Comparison of ENCODE assay signal across 19 cellular contexts in the genomic region with DNA sequence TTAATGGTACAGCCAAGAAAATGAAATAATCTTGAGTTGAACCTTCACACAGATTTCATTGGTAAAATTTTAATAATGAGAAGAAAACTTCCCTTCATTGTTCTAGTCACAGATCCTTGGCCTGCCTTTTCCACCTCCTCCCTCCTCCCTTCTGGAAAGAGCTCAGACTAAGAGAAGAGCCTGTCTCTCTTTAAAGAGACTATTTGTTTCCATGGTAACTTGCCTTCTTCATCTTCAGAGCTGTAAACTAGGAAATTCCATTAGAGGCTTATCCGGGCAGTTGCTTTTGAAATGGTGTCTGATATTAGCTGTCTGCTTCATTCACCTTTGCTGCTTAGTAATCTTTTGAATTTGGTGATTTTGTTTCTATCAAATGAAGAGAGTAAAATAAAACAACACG.
"Had no signal": no experiment of that assay in that cellular context is flagged by ENCODE, and none has a peak within 500 bp of the region (broad histone marks: within the 10 kb centered on the region; RNA-seq: fewer than 3 reads in every experiment).

No MANE protein-coding gene starts in this region.

- H3K36me3 ChIP-seq: esophagus muscularis mucosa, left lung, right atrium auricular region, tibial artery had no signal

- H3K9me3 Mint-ChIP-seq: central memory CD8-positive, alpha-beta T cell; dendritic cell treated with granulocyte-macrophage colony-stimulating factor and Interleukin-4, amounts not matched to agents 40 ng/mL and 50 ng/mL, for 4 days had no signal

- H3K4me1 Mint-ChIP-seq: central memory CD8-positive, alpha-beta T cell had no signal

- H3K4me3 ChIP-seq: esophagus muscularis mucosa, left lung, right atrium auricular region, tibial artery had no signal

- H3K27ac ChIP-seq: esophagus muscularis mucosa, left lung, right atrium auricular region, tibial artery had no signal

- H3K4me3 Mint-ChIP-seq: activated CD8-positive, alpha-beta memory T cell treated with anti-CD3 and anti-CD28 coated beads, Interleukin-2, amount 10 ng/mL, durations not matched to agents 7 days and 5 days; activated T-cell treated with anti-CD3 and anti-CD28 coated beads, Interleukin-2, amount 50 U/mL, for 24 hours; central memory CD8-positive, alpha-beta T cell; dendritic cell treated with granulocyte-macrophage colony-stimulating factor and Interleukin-4, amounts not matched to agents 40 ng/mL and 50 ng/mL, for 4 days; memory B cell; stimulated activated memory B cell treated with anti-CD40 and anti-IgM and Interleukin-4, amounts not matched to agents 10 μg/mL and 1 μg/mL and 100 μg/mL, for 72 hours had no signal

- H3K27me3 ChIP-seq: left lung, right atrium auricular region had no signal

- H3K27me3 Mint-ChIP-seq: dendritic cell treated with granulocyte-macrophage colony-stimulating factor and Interleukin-4, amounts not matched to agents 40 ng/mL and 50 ng/mL, for 4 days had no signal

- ATAC-seq: activated CD8-positive, alpha-beta memory T cell treated with anti-CD3 and anti-CD28 coated beads, Interleukin-2, amount 10 ng/mL, durations not matched to agents 7 days and 5 days; activated naive CD4-positive, alpha-beta T cell treated with anti-CD3 and anti-CD28 coated beads, Interleukin-2, amount 50 U/mL, for 72 hours; left lung; stimulated activated memory B cell treated with anti-CD40 and anti-IgM and Interleukin-4, amounts not matched to agents 10 μg/mL and 1 μg/mL and 100 μg/mL, for 72 hours had no signal

- H3K27ac Mint-ChIP-seq: activated CD8-positive, alpha-beta memory T cell treated with anti-CD3 and anti-CD28 coated beads, Interleukin-2, amount 10 ng/mL, durations not matched to agents 7 days and 5 days; activated naive CD4-positive, alpha-beta T cell treated with anti-CD3 and anti-CD28 coated beads, Interleukin-2, amount 50 U/mL, for 72 hours; activated T-cell treated with anti-CD3 and anti-CD28 coated beads, Interleukin-2, amount 50 U/mL, for 24 hours; dendritic cell treated with granulocyte-macrophage colony-stimulating factor and Interleukin-4, amounts not matched to agents 40 ng/mL and 50 ng/mL, for 4 days; memory B cell; stimulated activated memory B cell treated with anti-CD40 and anti-IgM and Interleukin-4, amounts not matched to agents 10 μg/mL and 1 μg/mL and 100 μg/mL, for 72 hours had no signal

- H3K36me3 Mint-ChIP-seq: brain had no signal

- H3K4me1 ChIP-seq: esophagus muscularis mucosa, left lung, right atrium auricular region, tibial artery had no signal

- DNase-seq: activated CD4-positive, alpha-beta T cell treated with anti-CD3 and anti-CD28 coated beads, Interleukin-2, amount 50 U/mL, for 4 hours; activated CD4-positive, CD25-positive, alpha-beta regulatory T cell treated with anti-CD3 and anti-CD28 coated beads, Interleukin-2, amount 50 U/mL, for 72 hours; activated CD8-positive, alpha-beta memory T cell treated with anti-CD3 and anti-CD28 coated beads, Interleukin-2, amount 10 ng/mL, durations not matched to agents 7 days and 5 days; activated effector memory CD4-positive, alpha-beta T cell treated with anti-CD3 and anti-CD28 coated beads, Interleukin-2, amount 50 U/mL, for 16 hours; activated T-cell treated with anti-CD3 and anti-CD28 coated beads, Interleukin-2, amount 50 U/mL, for 24 hours; amniotic stem cell; foreskin fibroblast; glutamatergic neuron; islet precursor cell; left lung; tibial artery had no signal
